In genomic region chr2:240624950-240625621, GRCh38 we compare ENCODE assay signal across 2 cellular contexts.
TF ChIP-seq lines count a peak whose summit lies in the region.

GPR35 (plus strand) TSS chr2:240625480; CDS start chr2:240629953, 4,473 bp downstream.

TF ChIP-seq in K562, 482 proteins besides CTCF, POLR2A, EP300 and RAD21:
- TF ChIP-seq ZNF431 (CRISPR knock-in tag; IDR thresholded peaks at IDR 0.05), result no peak
- TF ChIP-seq NRF1 (conservative IDR thresholded peaks at IDR 0.05 in 1 of 2, IDR thresholded peaks at IDR 0.05 in 1 of 2), result 0 out of 4 replicates have a peak, but pooled peaks of 1 of the 2 experiments have one; percentile 12
- peak in 1 of 2 experiments; percentile 61; a peak in 2 of 4 replicates for TF ChIP-seq KDM1A (IDR thresholded peaks at IDR 0.05)
- TF ChIP-seq PKNOX1 (IDR thresholded peaks at IDR 0.05), result 0 out of 2 replicates have a peak, but pooled peaks have one; percentile 28
- no peak for TF ChIP-seq PHB2 (IDR thresholded peaks at IDR 0.05; ENCODE audit: low read depth)
- no peak for TF ChIP-seq HINFP (tag; conservative IDR thresholded peaks at IDR 0.05; ENCODE audit: low read depth)
- TF ChIP-seq VEZF1 (CRISPR knock-in tag; IDR thresholded peaks at IDR 0.05), result peak; percentile 29; the same call in 1 of the 2 replicates
- TF ChIP-seq MAFK (IDR thresholded peaks at IDR 0.05; ENCODE audit: low read length), result peak; percentile 9; the same call in 1 of the 2 replicates
- no peak for TF ChIP-seq TEAD2 (tag; IDR thresholded peaks at IDR 0.05)
- peak; percentile 65 for TF ChIP-seq NFE2 (IDR thresholded peaks at IDR 0.05; ENCODE audit: low read depth)
- TF ChIP-seq C11orf30 (IDR thresholded peaks at IDR 0.05; ENCODE audit: low read depth), result peak; percentile 35; the same call in 1 of the 2 replicates
- TF ChIP-seq SREBF1 (IDR thresholded peaks at IDR 0.05; ENCODE audit: borderline replicate concordance, low read depth, low read length), result no peak
- TF ChIP-seq ZNF740 (CRISPR knock-in tag; IDR thresholded peaks at IDR 0.05), result peak; percentile 79
- 0 out of 4 replicates have a peak, but pooled peaks of 1 of the 2 experiments have one; percentile 32 for TF ChIP-seq ZNF740 (tag; IDR thresholded peaks at IDR 0.05)
TF ChIP-seq in K562: peak in this region for 8.

TF ChIP-seq in SK-N-SH treated with all-trans-retinoic acid at 6 μM for 48 hours, 23 proteins besides CTCF, POLR2A, EP300 and RAD21:
- TF ChIP-seq CSRNP3 (CRISPR knock-in tag; IDR thresholded peaks at IDR 0.05) (no peak), ZFP3 (CRISPR knock-in tag; IDR thresholded peaks at IDR 0.05) (no peak), ESRRG (CRISPR knock-in tag; IDR thresholded peaks at IDR 0.05) (no peak), BACH2 (CRISPR knock-in tag; IDR thresholded peaks at IDR 0.05; ENCODE audit: borderline replicate concordance) (no peak), TCF4 (CRISPR knock-in tag; IDR thresholded peaks at IDR 0.05; ENCODE audit: borderline replicate concordance) (no peak), PATZ1 (CRISPR knock-in tag; IDR thresholded peaks at IDR 0.05; ENCODE audit: borderline replicate concordance) (no peak), GLIS3 (CRISPR knock-in tag; IDR thresholded peaks at IDR 0.05) (no peak), SNAI2 (CRISPR knock-in tag; IDR thresholded peaks at IDR 0.05) (no peak), ISL1 (CRISPR knock-in tag; IDR thresholded peaks at IDR 0.05) (no peak)
